10 cellular contexts compared by ENCODE assay signal in genomic region chr6:70717038-70717801, GRCh38. TPM values are rescaled to one million over a fixed set of nuclear protein-coding genes. Genes with fewer than 3 reads are reported as not detected.
A peak's percentile ranks its signal among the peaks of the same experiment; 100 is the strongest.
DNase-seq lines count a peak whose midpoint lies in the region; ATAC-seq and TF ChIP-seq lines count a peak whose summit lies in the region.
"Had no signal": no experiment of that assay in that cellular context is flagged by ENCODE, and none has a peak within 500 bp of the region (broad histone marks: within the 10 kb centered on the region; RNA-seq: fewer than 3 reads in every experiment).

No MANE protein-coding gene starts in this region.

- ATAC-seq in GM18498 (IDR thresholded peaks at IDR 0.05; ENCODE audit: unreplicated experiment) (peak; percentile 70), T-cell (replicated peaks in 1 of 4) (peak; percentile 34 to 96 (median 67)), memory B cell (ENCODE audit: low read depth) (peak; percentile 83), GM21825 (IDR thresholded peaks at IDR 0.05; ENCODE audit: unreplicated experiment) (no peak)

- H3K27ac Mint-ChIP-seq in T-cell, result peak overlapping the region; percentile 23 to 78
- peak overlapping the region; percentile 35 for H3K27ac Mint-ChIP-seq in memory B cell

- CTCF ChIA-PET in T-cell (lab: Charles Lee), result interaction anchor here (0.7 to 1.9 kb wide), 8 partner anchors 10 to 235 kb away, joined by 3 to 9 read pairs (median 3); partner anchors contain the start of gene SMAP1 (in 1 of the 2)
- CTCF ChIA-PET in HEK293T (lab: Yijun Ruan, JAX), result no interaction called here

- H3K4me3 Mint-ChIP-seq in T-cell (peak overlapping the region in 2 of 3 donors; percentile 18 to 28), memory B cell (no peak overlapping the region)

- TF ChIP-seq CTCF in GM20000 (IDR thresholded peaks at IDR 0.05; ENCODE audit: extremely low read depth, missing control alignments), result no peak

- peak; percentile 17 for DNase-seq in GM20000 (ENCODE audit: low spot score)
- peak in 17 of 34 experiments; percentile 0 to 44 (median 6) for DNase-seq in T-cell
- DNase-seq in memory B cell (ENCODE audit: low spot score in 2 of 2), result no peak
- DNase-seq in SIG-M5 (lab: John Stamatoyannopoulos, UW), result no peak
- DNase-seq in HEK293T (ENCODE audit: extremely low spot score), result no peak
- DNase-seq: DMS79, heart left ventricle, NCI-H1694 treated with DMSO at 0.1 percent for 48 hours had no signal

- peaks cover 46% of the 10 kb centered on the region for H3K36me3 Mint-ChIP-seq in T-cell
- peaks cover 21% of the 10 kb centered on the region for H3K36me3 Mint-ChIP-seq in memory B cell

- POLR2A ChIA-PET in T-cell (lab: Charles Lee) (interaction anchor here in 1 of 2 donors (0.6 kb wide), 1 partner anchor 141 kb away, joined by 3 read pairs; no protein-coding TSS in a partner anchor), HEK293T (lab: Yijun Ruan, JAX) (no interaction called here)

- H3K27me3 Mint-ChIP-seq in T-cell (no peaks in the 10 kb centered on the region), memory B cell (no peaks in the 10 kb centered on the region)

- H3K9me3 Mint-ChIP-seq in T-cell, result peaks cover 7 to 12% (median 11%) of the 10 kb centered on the region in 3 donors
- peaks cover 11% of the 10 kb centered on the region for H3K9me3 Mint-ChIP-seq in memory B cell

- H3K4me1 Mint-ChIP-seq in T-cell (peaks cover 57 to 68% (median 68%) of the 10 kb centered on the region in 3 donors), memory B cell (peaks cover 42% of the 10 kb centered on the region)

TF ChIP-seq in HEK293T, 16 proteins besides CTCF, POLR2A, EP300 and RAD21:
- TF ChIP-seq ZNF384 (IDR thresholded peaks at IDR 0.05), result no peak
- TF ChIP-seq TARDBP (IDR thresholded peaks at IDR 0.05), result no peak
- TF ChIP-seq NFRKB (IDR thresholded peaks at IDR 0.05), result no peak
- TF ChIP-seq, protein P1, sequence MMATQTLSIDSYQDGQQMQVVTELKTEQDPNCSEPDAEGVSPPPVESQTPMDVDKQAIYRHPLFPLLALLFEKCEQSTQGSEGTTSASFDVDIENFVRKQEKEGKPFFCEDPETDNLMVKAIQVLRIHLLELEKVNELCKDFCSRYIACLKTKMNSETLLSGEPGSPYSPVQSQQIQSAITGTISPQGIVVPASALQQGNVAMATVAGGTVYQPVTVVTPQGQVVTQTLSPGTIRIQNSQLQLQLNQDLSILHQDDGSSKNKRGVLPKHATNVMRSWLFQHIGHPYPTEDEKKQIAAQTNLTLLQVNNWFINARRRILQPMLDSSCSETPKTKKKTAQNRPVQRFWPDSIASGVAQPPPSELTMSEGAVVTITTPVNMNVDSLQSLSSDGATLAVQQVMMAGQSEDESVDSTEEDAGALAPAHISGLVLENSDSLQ (IDR thresholded peaks at IDR 0.05), result no peak
- TF ChIP-seq HDGF (IDR thresholded peaks at IDR 0.05; ENCODE audit: borderline replicate concordance), result no peak
- no peak for TF ChIP-seq LEF1 (IDR thresholded peaks at IDR 0.05; ENCODE audit: borderline replicate concordance)
- no peak for TF ChIP-seq CTBP1 (IDR thresholded peaks at IDR 0.05; ENCODE audit: borderline replicate concordance)
- TF ChIP-seq ARNT (IDR thresholded peaks at IDR 0.05), result no peak
- TF ChIP-seq SUZ12 (IDR thresholded peaks at IDR 0.05), result no peak
- TF ChIP-seq L3MBTL2 (conservative IDR thresholded peaks at IDR 0.05), result no peak
- no peak for TF ChIP-seq ELF4 (IDR thresholded peaks at IDR 0.05)
- TF ChIP-seq FOXK2 (IDR thresholded peaks at IDR 0.05), result no peak
- no peak for TF ChIP-seq FOXA1 (IDR thresholded peaks at IDR 0.05)
- no peak for TF ChIP-seq SP1 (IDR thresholded peaks at IDR 0.05)
- no peak for TF ChIP-seq BHLHE40 (IDR thresholded peaks at IDR 0.05; ENCODE audit: borderline replicate concordance)
- no peak for TF ChIP-seq FOXM1 (IDR thresholded peaks at IDR 0.05; ENCODE audit: borderline replicate concordance)

RNA-seq across cellular contexts. Expression of gene SMAP1, which starts 49.5 kb away (rescaled TPM):
- total RNA-seq in T-cell, result 10 to 100 TPM; 27.1 to 32.3 (median 31.9) TPM
